ENCODE assay signal across 18 cellular contexts in genomic region chr1:210626341-210626740, GRCh38.
DNase-seq lines count a peak whose midpoint lies in the region; ATAC-seq and TF ChIP-seq lines count a peak whose summit lies in the region.
"Had no signal": no experiment of that assay in that cellular context is flagged by ENCODE, and none has a peak within 500 bp of the region (broad histone marks: within the 10 kb centered on the region; RNA-seq: fewer than 3 reads in every experiment).

No MANE protein-coding gene starts in this region.

- no peaks in the 10 kb centered on the region for H3K9me2 ChIP-seq in Karpas-422 (replicated peaks; ENCODE audit: insufficient read depth, low read length)

- 0 out of 2 replicates have a peak overlapping the region, but pooled peaks have one; percentile 5 for H3K9ac ChIP-seq in Karpas-422 (ENCODE audit: low read length)

- peak overlapping the region; percentile 52 for H3K4me2 ChIP-seq in Karpas-422 (ENCODE audit: low read depth, low read length, poor library complexity, severe bottlenecking)
- H3K4me2 ChIP-seq: GM23338, PC-9 had no signal

- no peak overlapping the region for H2AFZ ChIP-seq in Karpas-422 (ENCODE audit: low read length)
- H2AFZ ChIP-seq: GM23338, PC-9 had no signal

- H3K9me3 ChIP-seq in Karpas-422 (ENCODE audit: low read length), result no peaks in the 10 kb centered on the region

- no peaks in the 10 kb centered on the region for H3K79me2 ChIP-seq in Karpas-422 (ENCODE audit: low read length)

- peak overlapping the region; percentile 19; the same call in 1 of the 2 replicates for H3K4me3 ChIP-seq in Karpas-422 (ENCODE audit: low read length)
- H3K4me3 ChIP-seq in fibroblast of mammary gland (ENCODE audit: control insufficient read depth, low read depth, low read length), result no peak overlapping the region
- H3K4me3 ChIP-seq: GM23338, K562, PC-9 had no signal

- H4K20me1 ChIP-seq in Karpas-422 (ENCODE audit: insufficient read depth, low read depth, low read length), result no peaks in the 10 kb centered on the region

- no peak for ATAC-seq in SK-N-SH treated with all-trans-retinoic acid at 6 μM for 48 hours
- ATAC-seq: GM23338, K562 had no signal

- no peaks in the 10 kb centered on the region for H3K36me3 ChIP-seq in Karpas-422 (ENCODE audit: insufficient read depth, low read length)

- DNase-seq in D341Med (ENCODE audit: low spot score) (peak; percentile 64), Karpas-422 (peak; percentile 47), fibroblast of mammary gland (ENCODE audit: low read depth) (peak; percentile 10), stromal cell of bone marrow (ENCODE audit: low read depth) (peak; percentile 38), NCI-H226 (no peak), NCI-H2227 treated with DMSO at 0.1 percent for 48 hours (lab: John Stamatoyannopoulos, UW) (no peak)
- DNase-seq: H9; NCI-H1048; NCI-H1417; NCI-H1694; NCI-H2029 treated with DMSO at 0.1 percent for 48 hours; NCI-H82; NK-92 treated with Interleukin-12 subunit alpha and Interleukin-12 subunit beta, amount 100 ng/mL, for 24 hours; PC-9; SHP77 treated with DMSO at 0.1 percent for 48 hours had no signal

- peaks cover 24% of the 10 kb centered on the region for H3K4me1 ChIP-seq in Karpas-422 (ENCODE audit: low read length)

- H3K27ac ChIP-seq in Karpas-422 (ENCODE audit: low read length), result no peak overlapping the region
- H3K27ac ChIP-seq: PC-9 had no signal

- TF ChIP-seq CTCF in fibroblast of mammary gland (conservative IDR thresholded peaks at IDR 0.05; ENCODE audit: control insufficient read depth, insufficient read depth, low read depth, low read length), result no peak

- H3K27me3 ChIP-seq in Karpas-422 (ENCODE audit: low read length), result no peaks in the 10 kb centered on the region

TF ChIP-seq in SK-N-SH treated with all-trans-retinoic acid at 6 μM for 48 hours, 23 proteins besides CTCF, POLR2A, EP300 and RAD21:
- TF ChIP-seq ISL1 (CRISPR knock-in tag; IDR thresholded peaks at IDR 0.05) (no peak), PPARA (CRISPR knock-in tag; IDR thresholded peaks at IDR 0.05; ENCODE audit: borderline replicate concordance) (no peak), ARNTL (CRISPR knock-in tag; IDR thresholded peaks at IDR 0.05; ENCODE audit: borderline replicate concordance, low read depth) (no peak), CREB5 (CRISPR knock-in tag; IDR thresholded peaks at IDR 0.05; ENCODE audit: low read depth) (no peak), OSR1 (CRISPR knock-in tag; IDR thresholded peaks at IDR 0.05) (no peak), ESRRG (CRISPR knock-in tag; IDR thresholded peaks at IDR 0.05) (no peak)
- TF ChIP-seq, protein P1, sequence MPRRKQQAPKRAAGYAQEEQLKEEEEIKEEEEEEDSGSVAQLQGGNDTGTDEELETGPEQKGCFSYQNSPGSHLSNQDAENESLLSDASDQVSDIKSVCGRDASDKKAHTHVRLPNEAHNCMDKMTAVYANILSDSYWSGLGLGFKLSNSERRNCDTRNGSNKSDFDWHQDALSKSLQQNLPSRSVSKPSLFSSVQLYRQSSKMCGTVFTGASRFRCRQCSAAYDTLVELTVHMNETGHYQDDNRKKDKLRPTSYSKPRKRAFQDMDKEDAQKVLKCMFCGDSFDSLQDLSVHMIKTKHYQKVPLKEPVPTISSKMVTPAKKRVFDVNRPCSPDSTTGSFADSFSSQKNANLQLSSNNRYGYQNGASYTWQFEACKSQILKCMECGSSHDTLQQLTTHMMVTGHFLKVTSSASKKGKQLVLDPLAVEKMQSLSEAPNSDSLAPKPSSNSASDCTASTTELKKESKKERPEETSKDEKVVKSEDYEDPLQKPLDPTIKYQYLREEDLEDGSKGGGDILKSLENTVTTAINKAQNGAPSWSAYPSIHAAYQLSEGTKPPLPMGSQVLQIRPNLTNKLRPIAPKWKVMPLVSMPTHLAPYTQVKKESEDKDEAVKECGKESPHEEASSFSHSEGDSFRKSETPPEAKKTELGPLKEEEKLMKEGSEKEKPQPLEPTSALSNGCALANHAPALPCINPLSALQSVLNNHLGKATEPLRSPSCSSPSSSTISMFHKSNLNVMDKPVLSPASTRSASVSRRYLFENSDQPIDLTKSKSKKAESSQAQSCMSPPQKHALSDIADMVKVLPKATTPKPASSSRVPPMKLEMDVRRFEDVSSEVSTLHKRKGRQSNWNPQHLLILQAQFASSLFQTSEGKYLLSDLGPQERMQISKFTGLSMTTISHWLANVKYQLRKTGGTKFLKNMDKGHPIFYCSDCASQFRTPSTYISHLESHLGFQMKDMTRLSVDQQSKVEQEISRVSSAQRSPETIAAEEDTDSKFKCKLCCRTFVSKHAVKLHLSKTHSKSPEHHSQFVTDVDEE (CRISPR knock-in tag; IDR thresholded peaks at IDR 0.05), result no peak
TF ChIP-seq in SK-N-SH treated with all-trans-retinoic acid at 6 μM for 48 hours: peak in this region for 0.

Comparison
In these comparisons a context has a peak if more than half of its experiments do, and no peak if none do; other contexts are left out.
1. DNase-seq: peak in D341Med (single experiment), Karpas-422 (single experiment), fibroblast of mammary gland (single experiment) and stromal cell of bone marrow (single experiment); none in NCI-H226 (single experiment) and NCI-H2227 treated with DMSO at 0.1 percent for 48 hours (single experiment).